ENCODE assay signal across 36 cellular contexts in genomic region chr5:167866797-167867196, GRCh38.
"Had no signal": no experiment of that assay in that cellular context is flagged by ENCODE, and none has a peak within 500 bp of the region (broad histone marks: within the 10 kb centered on the region; RNA-seq: fewer than 3 reads in every experiment).

No MANE protein-coding gene starts in this region.

- H3K4me1 ChIP-seq: adrenal gland, ascending aorta had no signal

- H3K27me3 Mint-ChIP-seq: activated B cell treated with CpG ODN at 0.5 μM for 24 hours; activated CD4-positive, alpha-beta memory T cell treated with anti-CD3 and anti-CD28 coated beads for 36 hours; activated CD4-positive, alpha-beta T cell treated with anti-CD3 and anti-CD28 coated beads, Interleukin-2, amount 10 ng/mL, durations not matched to agents 24 days and 14 days; activated naive CD8-positive, alpha-beta T cell treated with anti-CD3 and anti-CD28 coated beads for 36 hours; activated T-helper 17 cell treated with anti-CD3 and anti-CD28 coated beads, Interleukin-2, amount 50 U/mL, for 72 hours; central memory CD8-positive, alpha-beta T cell had no signal

- H3K27me3 ChIP-seq: adrenal gland, ascending aorta, cardiac muscle cell had no signal

- H3K27ac ChIP-seq: adrenal gland, ascending aorta, cardiac muscle cell, VCaP had no signal

- H3K36me3 ChIP-seq: adrenal gland, ascending aorta, cardiac muscle cell had no signal

- H3K27ac Mint-ChIP-seq: activated B cell treated with CpG ODN at 0.5 μM for 24 hours; activated CD4-positive, alpha-beta memory T cell treated with anti-CD3 and anti-CD28 coated beads for 36 hours; activated CD4-positive, alpha-beta T cell treated with anti-CD3 and anti-CD28 coated beads, Interleukin-2, amount 10 ng/mL, durations not matched to agents 24 days and 14 days; activated CD8-positive, alpha-beta T cell treated with anti-CD3 and anti-CD28 coated beads for 36 hours; activated naive CD4-positive, alpha-beta T cell treated with anti-CD3 and anti-CD28 coated beads for 36 hours; activated naive CD4-positive, alpha-beta T cell treated with anti-CD3 and anti-CD28 coated beads, Interleukin-2, amount 50 U/mL, for 72 hours; activated naive CD8-positive, alpha-beta T cell treated with anti-CD3 and anti-CD28 coated beads for 36 hours; activated T-cell treated with anti-CD3 and anti-CD28 coated beads, Interleukin-2, amount 50 U/mL, for 72 hours; activated T-helper 1 cell treated with anti-CD3 and anti-CD28 coated beads, Interleukin-12 subunit alpha, Interleukin-12 subunit beta, Interleukin-2, Interleukin-4 antibody, amounts not matched to agents 30 ng/mL and 10 ng/mL and 1 ng/mL, durations not matched to agents 14 hours and 24 hours and 36 hours; activated T-helper 17 cell treated with anti-CD3 and anti-CD28 coated beads, Interleukin-2, amount 50 U/mL, for 72 hours; brain; T-helper 1 cell treated with Interleukin-12 subunit alpha and Interleukin-12 subunit beta and Interleukin-4 antibody, amounts not matched to agents 30 μg/mL and 1 μg/mL, for 36 hours; T-helper 2 cell treated with Interferon-gamma antibody and Interleukin-4, amounts not matched to agents 5 μg/mL and 100 μg/mL, for 36 hours had no signal

- H3K4me3 ChIP-seq: adrenal gland, ascending aorta, cardiac muscle cell had no signal

- H3K4me1 Mint-ChIP-seq: activated B cell treated with CpG ODN at 0.5 μM for 24 hours; activated CD4-positive, alpha-beta T cell treated with anti-CD3 and anti-CD28 coated beads, Interleukin-2, amount 10 ng/mL, durations not matched to agents 24 days and 14 days; activated naive CD8-positive, alpha-beta T cell treated with anti-CD3 and anti-CD28 coated beads for 36 hours; activated T-helper 17 cell treated with anti-CD3 and anti-CD28 coated beads, Interleukin-2, amount 50 U/mL, for 72 hours; central memory CD8-positive, alpha-beta T cell had no signal

- H3K9me3 Mint-ChIP-seq: activated CD4-positive, alpha-beta memory T cell treated with anti-CD3 and anti-CD28 coated beads for 36 hours; activated CD4-positive, alpha-beta T cell treated with anti-CD3 and anti-CD28 coated beads, Interleukin-2, amount 10 ng/mL, durations not matched to agents 24 days and 14 days; activated CD8-positive, alpha-beta T cell treated with anti-CD3 and anti-CD28 coated beads for 36 hours; activated naive CD4-positive, alpha-beta T cell treated with anti-CD3 and anti-CD28 coated beads for 36 hours; activated naive CD4-positive, alpha-beta T cell treated with anti-CD3 and anti-CD28 coated beads, Interleukin-2, amount 50 U/mL, for 72 hours; activated naive CD8-positive, alpha-beta T cell treated with anti-CD3 and anti-CD28 coated beads for 36 hours; activated T-cell treated with anti-CD3 and anti-CD28 coated beads, Interleukin-2, amount 50 U/mL, for 4 hours; activated T-helper 1 cell treated with anti-CD3 and anti-CD28 coated beads, Interleukin-12 subunit alpha, Interleukin-12 subunit beta, Interleukin-2, Interleukin-4 antibody, amounts not matched to agents 30 ng/mL and 10 ng/mL and 1 ng/mL, durations not matched to agents 14 hours and 24 hours and 36 hours; activated T-helper 17 cell treated with anti-CD3 and anti-CD28 coated beads, Interleukin-2, amount 50 U/mL, for 72 hours; brain; central memory CD8-positive, alpha-beta T cell; T-helper 1 cell treated with Interleukin-12 subunit alpha and Interleukin-12 subunit beta and Interleukin-4 antibody, amounts not matched to agents 30 μg/mL and 1 μg/mL, for 36 hours; T-helper 2 cell treated with Interferon-gamma antibody and Interleukin-4, amounts not matched to agents 5 μg/mL and 100 μg/mL, for 36 hours had no signal

- H3K36me3 Mint-ChIP-seq: activated CD4-positive, alpha-beta memory T cell treated with anti-CD3 and anti-CD28 coated beads for 36 hours; activated naive CD4-positive, alpha-beta T cell treated with anti-CD3 and anti-CD28 coated beads, Interleukin-2, amount 50 U/mL, for 72 hours; activated naive CD8-positive, alpha-beta T cell treated with anti-CD3 and anti-CD28 coated beads for 36 hours; brain had no signal

- H3K9me3 ChIP-seq: adrenal gland, ascending aorta had no signal

- ATAC-seq: activated CD8-positive, alpha-beta T cell treated with anti-CD3 and anti-CD28 coated beads for 36 hours; activated naive CD4-positive, alpha-beta T cell treated with anti-CD3 and anti-CD28 coated beads, Interleukin-2, amount 50 U/mL, for 72 hours; activated T-cell treated with anti-CD3 and anti-CD28 coated beads, Interleukin-2, amount 50 U/mL, for 4 hours; activated T-cell treated with anti-CD3 and anti-CD28 coated beads, Interleukin-2, amount 50 U/mL, for 72 hours; activated T-helper 17 cell treated with anti-CD3 and anti-CD28 coated beads, Interleukin-2, amount 50 U/mL, for 72 hours had no signal

- H3K4me3 Mint-ChIP-seq: activated B cell treated with CpG ODN at 0.5 μM for 24 hours; activated CD4-positive, alpha-beta memory T cell treated with anti-CD3 and anti-CD28 coated beads for 36 hours; activated CD4-positive, alpha-beta T cell treated with anti-CD3 and anti-CD28 coated beads, Interleukin-2, amount 10 ng/mL, durations not matched to agents 24 days and 14 days; activated CD8-positive, alpha-beta T cell treated with anti-CD3 and anti-CD28 coated beads for 36 hours; activated naive CD4-positive, alpha-beta T cell treated with anti-CD3 and anti-CD28 coated beads for 36 hours; activated naive CD8-positive, alpha-beta T cell treated with anti-CD3 and anti-CD28 coated beads for 36 hours; activated T-cell treated with anti-CD3 and anti-CD28 coated beads, Interleukin-2, amount 50 U/mL, for 4 hours; activated T-cell treated with anti-CD3 and anti-CD28 coated beads, Interleukin-2, amount 50 U/mL, for 72 hours; activated T-helper 1 cell treated with anti-CD3 and anti-CD28 coated beads, Interleukin-12 subunit alpha, Interleukin-12 subunit beta, Interleukin-2, Interleukin-4 antibody, amounts not matched to agents 30 ng/mL and 10 ng/mL and 1 ng/mL, durations not matched to agents 14 hours and 24 hours and 36 hours; activated T-helper 17 cell treated with anti-CD3 and anti-CD28 coated beads, Interleukin-2, amount 50 U/mL, for 72 hours; central memory CD8-positive, alpha-beta T cell; T-helper 1 cell treated with Interleukin-12 subunit alpha and Interleukin-12 subunit beta and Interleukin-4 antibody, amounts not matched to agents 30 μg/mL and 1 μg/mL, for 36 hours; T-helper 2 cell treated with Interferon-gamma antibody and Interleukin-4, amounts not matched to agents 5 μg/mL and 100 μg/mL, for 36 hours had no signal

- DNase-seq: activated B cell treated with CpG ODN at 0.5 μM for 24 hours; activated CD4-positive, alpha-beta memory T cell treated with anti-CD3 and anti-CD28 coated beads for 36 hours; activated CD4-positive, alpha-beta T cell treated with anti-CD3 and anti-CD28 coated beads for 4 hours; activated CD4-positive, alpha-beta T cell treated with anti-CD3 and anti-CD28 coated beads, Interleukin-2, amount 10 ng/mL, durations not matched to agents 24 days and 14 days; activated CD4-positive, alpha-beta T cell treated with anti-CD3 and anti-CD28 coated beads, Interleukin-2, amount 50 U/mL, for 1 hour; activated CD4-positive, alpha-beta T cell treated with anti-CD3 and anti-CD28 coated beads, Interleukin-2, amount 50 U/mL, for 4 hours; activated CD4-positive, CD25-positive, alpha-beta regulatory T cell treated with anti-CD3 and anti-CD28 coated beads, Interleukin-2, amount 50 U/mL, for 72 hours; activated CD8-positive, alpha-beta memory T cell treated with anti-CD3 and anti-CD28 coated beads, Interleukin-2, amount 50 U/mL, for 4 hours; activated CD8-positive, alpha-beta T cell treated with anti-CD3 and anti-CD28 coated beads for 36 hours; activated effector memory CD4-positive, alpha-beta T cell treated with anti-CD3 and anti-CD28 coated beads, Interleukin-2, amount 50 U/mL, for 16 hours; activated gamma-delta T cell treated with Interleukin-2 at 50 U/mL for 16 hours; activated naive CD4-positive, alpha-beta T cell; activated naive CD4-positive, alpha-beta T cell treated with anti-CD3 and anti-CD28 coated beads for 36 hours; activated naive CD4-positive, alpha-beta T cell treated with anti-CD3 and anti-CD28 coated beads, Interleukin-2, amount 50 U/mL, for 16 hours; activated naive CD8-positive, alpha-beta T cell treated with anti-CD3 and anti-CD28 coated beads for 36 hours; activated T-cell treated with anti-CD3 and anti-CD28 coated beads for 4 hours; activated T-cell treated with anti-CD3 and anti-CD28 coated beads, Interleukin-2, amount 50 U/mL, for 1 hour; activated T-cell treated with anti-CD3 and anti-CD28 coated beads, Interleukin-2, amount 50 U/mL, for 4 hours; activated T-cell treated with anti-CD3 and anti-CD28 coated beads, Interleukin-2, amount 50 U/mL, for 72 hours; adrenal gland; amygdala; anterior cingulate cortex; caudate nucleus; cerebellar nuclear complex; T-helper 2 cell; T-helper 9 cell had no signal
